ENCODE assay signal across 1 cellular context in genomic region chr16:79728048-79728922, GRCh38.
TF ChIP-seq lines count a peak whose summit lies in the region.

No MANE protein-coding gene starts in this region.

TF ChIP-seq in H1, 55 proteins besides CTCF, POLR2A, EP300 and RAD21:
- TF ChIP-seq TEAD4 (IDR thresholded peaks at IDR 0.05; ENCODE audit: low read depth, low read length): 0 out of 2 replicates have a peak, but pooled peaks have one; percentile 25
- TF ChIP-seq ATF2 (IDR thresholded peaks at IDR 0.05; ENCODE audit: low read length): no peak
- no peak for TF ChIP-seq CHD1 (IDR thresholded peaks at IDR 0.05; ENCODE audit: low read depth, low read length)
- no peak for TF ChIP-seq RNF2 (IDR thresholded peaks at IDR 0.05; ENCODE audit: borderline replicate concordance, low read depth, low read length, missing control alignments, poor library complexity, severe bottlenecking)
- no peak for TF ChIP-seq POLR2AphosphoS5 (IDR thresholded peaks at IDR 0.05; ENCODE audit: low read depth, low read length)
- TF ChIP-seq ASH2L (IDR thresholded peaks at IDR 0.05; ENCODE audit: low read length): no peak
- TF ChIP-seq CBX8 (IDR thresholded peaks at IDR 0.05; ENCODE audit: borderline replicate concordance, low read depth, low read length): no peak
- no peak for TF ChIP-seq CHD7 (IDR thresholded peaks at IDR 0.05; ENCODE audit: insufficient replicate concordance, low read length)
